In the genomic region with DNA sequence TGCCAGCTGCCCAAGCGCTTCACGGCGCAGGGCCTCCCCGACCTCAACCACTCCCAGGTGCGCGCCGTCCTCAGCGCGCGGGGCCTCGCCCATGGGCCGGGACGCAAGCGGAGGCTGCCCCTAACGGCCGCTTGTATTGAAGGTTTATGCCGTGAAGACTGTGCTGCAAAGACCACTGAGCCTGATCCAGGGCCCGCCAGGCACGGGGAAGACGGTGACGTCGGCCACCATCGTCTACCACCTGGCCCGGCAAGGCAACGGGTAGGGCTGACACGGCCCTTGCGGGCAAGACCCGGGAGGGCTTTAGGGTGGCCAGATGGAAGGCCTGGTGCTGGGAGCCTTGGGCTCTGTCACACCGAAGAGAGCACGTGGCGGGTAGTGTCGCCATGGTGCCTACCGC, we compare ENCODE assay signal across 2 cellular contexts.
A peak's percentile ranks its signal among the peaks of the same experiment; 100 is the strongest.
TF ChIP-seq lines count a peak whose summit lies in the region.

No MANE protein-coding gene starts in this region.

TF ChIP-seq in K562, 482 proteins besides CTCF, POLR2A, EP300 and RAD21:
- TF ChIP-seq ZBTB33 (CRISPR knock-in tag; IDR thresholded peaks at IDR 0.05): peak; percentile 39; the same call in 1 of the 2 replicates
- TF ChIP-seq, protein P1, sequence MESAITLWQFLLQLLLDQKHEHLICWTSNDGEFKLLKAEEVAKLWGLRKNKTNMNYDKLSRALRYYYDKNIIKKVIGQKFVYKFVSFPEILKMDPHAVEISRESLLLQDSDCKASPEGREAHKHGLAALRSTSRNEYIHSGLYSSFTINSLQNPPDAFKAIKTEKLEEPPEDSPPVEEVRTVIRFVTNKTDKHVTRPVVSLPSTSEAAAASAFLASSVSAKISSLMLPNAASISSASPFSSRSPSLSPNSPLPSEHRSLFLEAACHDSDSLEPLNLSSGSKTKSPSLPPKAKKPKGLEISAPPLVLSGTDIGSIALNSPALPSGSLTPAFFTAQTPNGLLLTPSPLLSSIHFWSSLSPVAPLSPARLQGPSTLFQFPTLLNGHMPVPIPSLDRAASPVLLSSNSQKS (CRISPR knock-in tag; IDR thresholded peaks at IDR 0.05): no peak
- TF ChIP-seq POLR2G (IDR thresholded peaks at IDR 0.05; ENCODE audit: low read depth, low read length): peak; percentile 51; the same call in 1 of the 2 replicates
- no peak for TF ChIP-seq HDAC8 (tag; IDR thresholded peaks at IDR 0.05)

TF ChIP-seq in HepG2, 621 proteins besides CTCF, POLR2A, EP300 and RAD21:
- TF ChIP-seq AGO2 (optimal IDR thresholded peaks at IDR 0.05; ENCODE audit: low read depth, low read length): peak; percentile 85
- TF ChIP-seq ZBTB10 (CRISPR knock-in tag; IDR thresholded peaks at IDR 0.05; ENCODE audit: borderline replicate concordance): no peak
TF ChIP-seq in HepG2: peak in this region for 1.
